Comparison of ENCODE assay signal across 2 cellular contexts in the genomic region with DNA sequence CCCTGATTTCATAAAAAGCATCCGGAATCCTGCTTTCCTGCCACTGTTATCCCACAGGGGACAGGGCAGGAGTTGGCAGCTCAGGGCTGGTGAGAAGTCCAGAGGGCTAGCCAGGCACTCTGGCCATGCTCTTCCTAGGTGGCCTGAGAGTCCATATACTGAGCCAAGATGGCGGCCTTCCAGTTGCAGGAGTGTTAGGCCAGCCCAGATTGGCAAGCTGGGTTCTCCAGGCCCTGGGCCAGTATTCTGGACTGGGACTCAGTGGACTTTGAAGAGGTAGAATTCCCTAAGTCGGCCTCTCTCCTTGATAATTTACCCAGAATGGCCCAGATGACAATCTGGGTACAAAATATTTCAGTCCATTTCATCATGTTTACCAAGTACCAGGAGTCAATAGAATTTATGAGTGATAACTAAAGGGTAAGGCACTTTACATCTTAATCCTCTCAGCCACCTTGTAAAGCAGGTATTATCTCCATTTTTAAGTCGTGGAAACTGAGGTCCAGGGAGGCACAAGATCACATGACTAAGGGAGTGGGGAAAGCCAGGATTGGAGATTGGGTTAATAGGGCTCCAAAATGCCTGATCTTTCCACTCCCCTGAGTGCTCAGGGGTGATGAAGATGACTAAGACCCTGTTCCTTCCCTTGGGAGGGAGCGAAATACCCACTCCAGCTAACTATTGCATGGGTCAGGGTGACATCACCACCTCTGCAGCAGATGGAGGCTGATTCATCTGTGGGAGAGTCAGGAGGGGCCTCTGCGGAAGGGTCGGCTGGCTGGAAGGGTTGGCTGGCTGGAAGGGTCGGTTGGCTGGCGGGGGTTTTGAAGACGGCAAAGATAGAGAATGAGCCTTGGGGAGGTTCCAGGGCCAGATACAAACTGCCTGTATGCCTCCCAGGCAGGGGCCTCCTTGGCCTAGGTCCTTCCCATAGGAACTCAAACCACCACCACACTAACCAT.
TF ChIP-seq lines count a peak whose summit lies in the region.

No MANE protein-coding gene starts in this region.

TF ChIP-seq in GM23338, 12 proteins besides CTCF, POLR2A, EP300 and RAD21:
- TF ChIP-seq CREB1 (CRISPR knock-in tag; IDR thresholded peaks at IDR 0.05; ENCODE audit: low read depth) (no peak), ZNF114 (CRISPR knock-in tag; IDR thresholded peaks at IDR 0.05) (no peak), JUNB (IDR thresholded peaks at IDR 0.05; ENCODE audit: unreplicated experiment) (no peak), EZH2 (IDR thresholded peaks at IDR 0.05; ENCODE audit: low read depth, unreplicated experiment) (no peak), STAT1 (IDR thresholded peaks at IDR 0.05; ENCODE audit: unreplicated experiment) (no peak)
- TF ChIP-seq, protein P1, sequence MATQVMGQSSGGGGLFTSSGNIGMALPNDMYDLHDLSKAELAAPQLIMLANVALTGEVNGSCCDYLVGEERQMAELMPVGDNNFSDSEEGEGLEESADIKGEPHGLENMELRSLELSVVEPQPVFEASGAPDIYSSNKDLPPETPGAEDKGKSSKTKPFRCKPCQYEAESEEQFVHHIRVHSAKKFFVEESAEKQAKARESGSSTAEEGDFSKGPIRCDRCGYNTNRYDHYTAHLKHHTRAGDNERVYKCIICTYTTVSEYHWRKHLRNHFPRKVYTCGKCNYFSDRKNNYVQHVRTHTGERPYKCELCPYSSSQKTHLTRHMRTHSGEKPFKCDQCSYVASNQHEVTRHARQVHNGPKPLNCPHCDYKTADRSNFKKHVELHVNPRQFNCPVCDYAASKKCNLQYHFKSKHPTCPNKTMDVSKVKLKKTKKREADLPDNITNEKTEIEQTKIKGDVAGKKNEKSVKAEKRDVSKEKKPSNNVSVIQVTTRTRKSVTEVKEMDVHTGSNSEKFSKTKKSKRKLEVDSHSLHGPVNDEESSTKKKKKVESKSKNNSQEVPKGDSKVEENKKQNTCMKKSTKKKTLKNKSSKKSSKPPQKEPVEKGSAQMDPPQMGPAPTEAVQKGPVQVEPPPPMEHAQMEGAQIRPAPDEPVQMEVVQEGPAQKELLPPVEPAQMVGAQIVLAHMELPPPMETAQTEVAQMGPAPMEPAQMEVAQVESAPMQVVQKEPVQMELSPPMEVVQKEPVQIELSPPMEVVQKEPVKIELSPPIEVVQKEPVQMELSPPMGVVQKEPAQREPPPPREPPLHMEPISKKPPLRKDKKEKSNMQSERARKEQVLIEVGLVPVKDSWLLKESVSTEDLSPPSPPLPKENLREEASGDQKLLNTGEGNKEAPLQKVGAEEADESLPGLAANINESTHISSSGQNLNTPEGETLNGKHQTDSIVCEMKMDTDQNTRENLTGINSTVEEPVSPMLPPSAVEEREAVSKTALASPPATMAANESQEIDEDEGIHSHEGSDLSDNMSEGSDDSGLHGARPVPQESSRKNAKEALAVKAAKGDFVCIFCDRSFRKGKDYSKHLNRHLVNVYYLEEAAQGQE (IDR thresholded peaks at IDR 0.05; ENCODE audit: unreplicated experiment) = no peak
TF ChIP-seq in GM23338: peak in this region for 0.

TF ChIP-seq in endothelial cell of umbilical vein, 7 proteins besides CTCF, POLR2A, EP300 and RAD21:
- TF ChIP-seq POLR2AphosphoS5 (IDR thresholded peaks at IDR 0.05; ENCODE audit: insufficient read depth, low read depth, low read length) = peak; percentile 69
- TF ChIP-seq EZH2 (IDR thresholded peaks at IDR 0.05; ENCODE audit: borderline replicate concordance, low read depth, low read length, severe bottlenecking) = no peak
- TF ChIP-seq MYC (IDR thresholded peaks at IDR 0.05; ENCODE audit: low read depth, low read length) = no peak
- TF ChIP-seq, protein P2, sequence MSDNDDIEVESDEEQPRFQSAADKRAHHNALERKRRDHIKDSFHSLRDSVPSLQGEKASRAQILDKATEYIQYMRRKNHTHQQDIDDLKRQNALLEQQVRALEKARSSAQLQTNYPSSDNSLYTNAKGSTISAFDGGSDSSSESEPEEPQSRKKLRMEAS (IDR thresholded peaks at IDR 0.05; ENCODE audit: insufficient read depth, insufficient read length) = no peak
- peak; percentile 96 for TF ChIP-seq FOS (IDR thresholded peaks at IDR 0.05; ENCODE audit: borderline replicate concordance, insufficient read depth, low read length)
- peak; percentile 89 for TF ChIP-seq JUN (IDR thresholded peaks at IDR 0.05; ENCODE audit: borderline replicate concordance, insufficient read depth, insufficient read length, low read depth)
- TF ChIP-seq GATA2 (IDR thresholded peaks at IDR 0.05; ENCODE audit: insufficient read depth, insufficient read length, low read depth, low read length) = no peak
